Comparison of ENCODE assay signal across 1 cellular context in genomic region chr1:166875734-166876539, GRCh38.
TF ChIP-seq lines count a peak whose summit lies in the region.

TADA1 (minus strand) TSS chr1:166876264; CDS start chr1:166876233, 31 bp downstream.

TF ChIP-seq in SK-N-SH, 30 proteins besides CTCF, POLR2A, EP300 and RAD21 (continued from another document):
- TF ChIP-seq, protein P1, sequence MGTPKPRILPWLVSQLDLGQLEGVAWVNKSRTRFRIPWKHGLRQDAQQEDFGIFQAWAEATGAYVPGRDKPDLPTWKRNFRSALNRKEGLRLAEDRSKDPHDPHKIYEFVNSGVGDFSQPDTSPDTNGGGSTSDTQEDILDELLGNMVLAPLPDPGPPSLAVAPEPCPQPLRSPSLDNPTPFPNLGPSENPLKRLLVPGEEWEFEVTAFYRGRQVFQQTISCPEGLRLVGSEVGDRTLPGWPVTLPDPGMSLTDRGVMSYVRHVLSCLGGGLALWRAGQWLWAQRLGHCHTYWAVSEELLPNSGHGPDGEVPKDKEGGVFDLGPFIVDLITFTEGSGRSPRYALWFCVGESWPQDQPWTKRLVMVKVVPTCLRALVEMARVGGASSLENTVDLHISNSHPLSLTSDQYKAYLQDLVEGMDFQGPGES (IDR thresholded peaks at IDR 0.05; ENCODE audit: low read depth, low read length): no peak
- peak; percentile 41; the same call in 1 of the 2 replicates for TF ChIP-seq GABPA (IDR thresholded peaks at IDR 0.05; ENCODE audit: low read depth)
- TF ChIP-seq FOSL2 (IDR thresholded peaks at IDR 0.05; ENCODE audit: borderline replicate concordance, low read depth): no peak
- no peak for TF ChIP-seq EZH2phosphoT487 (IDR thresholded peaks at IDR 0.05; ENCODE audit: borderline replicate concordance, low read depth)
